15 cellular contexts compared by ENCODE assay signal in genomic region chr11:96622026-96622634, GRCh38.
"Had no signal": no experiment of that assay in that cellular context is flagged by ENCODE, and none has a peak within 500 bp of the region (broad histone marks: within the 10 kb centered on the region; RNA-seq: fewer than 3 reads in every experiment).

No MANE protein-coding gene starts in this region.

- H3K4me3 ChIP-seq: adrenal gland, esophagus squamous epithelium, sigmoid colon, thoracic aorta had no signal

- H3K4me1 ChIP-seq: esophagus squamous epithelium, sigmoid colon had no signal

- FAIRE-seq: endometrium had no signal

- H3K27me3 ChIP-seq: adrenal gland, brain microvascular endothelial cell, esophagus squamous epithelium, sigmoid colon had no signal

- H3K36me3 ChIP-seq: adrenal gland, brain microvascular endothelial cell, esophagus squamous epithelium, sigmoid colon, thoracic aorta had no signal

- DNase-seq: activated B cell treated with CpG ODN at 0.5 μM for 24 hours; activated CD4-positive, alpha-beta T cell treated with anti-CD3 and anti-CD28 coated beads, Interleukin-2, amount 50 U/mL, for 1 hour; activated naive CD4-positive, alpha-beta T cell treated with anti-CD3 and anti-CD28 coated beads, Interleukin-2, amount 50 U/mL, for 16 hours; activated T-cell treated with anti-CD3 and anti-CD28 coated beads, Interleukin-2, amount 50 U/mL, for 1 hour; brain microvascular endothelial cell; esophagus squamous epithelium; left colon; nucleus accumbens; sigmoid colon; stimulated activated CD4-positive, alpha-beta T cell treated with anti-CD3 and anti-CD28 coated beads, Interleukin-15, amount 100 ng/mL, for 24 hours; stimulated activated CD4-positive, alpha-beta T cell treated with anti-CD3 and anti-CD28 coated beads, Interleukin-4, amount 100 ng/mL, for 24 hours had no signal

- H3K9me3 ChIP-seq: adrenal gland had no signal

- ATAC-seq: left colon; natural killer cell treated with Interleukin-12 subunit alpha and Interleukin-12 subunit beta and Interleukin-15 and Interleukin-18, amount 100 ng/mL, for 72 hours had no signal

- H3K27ac ChIP-seq: adrenal gland, brain microvascular endothelial cell, esophagus squamous epithelium, sigmoid colon, thoracic aorta had no signal
